ENCODE assay signal across 10 cellular contexts in genomic region chr3:71680588-71680987, GRCh38. TPM values are rescaled to one million over a fixed set of nuclear protein-coding genes. Genes with fewer than 3 reads are reported as not detected.
DNase-seq lines count a peak whose midpoint lies in the region; ATAC-seq and TF ChIP-seq lines count a peak whose summit lies in the region.
"Had no signal": no experiment of that assay in that cellular context is flagged by ENCODE, and none has a peak within 500 bp of the region (broad histone marks: within the 10 kb centered on the region; RNA-seq: fewer than 3 reads in every experiment).

No MANE protein-coding gene starts in this region.

- 48% methylated on average over 1 of the region's 1 CpG for WGBS in hepatocyte (ENCODE audit: low lambda C conversion rate, missing lambda C conversion rate)
- 28% methylated on average over 1 of the region's 1 CpG for WGBS in suprapubic skin

- H3K9me3 ChIP-seq in hepatocyte (ENCODE audit: low read depth) (no peaks in the 10 kb centered on the region), suprapubic skin (no peaks in the 10 kb centered on the region)

- peak overlapping the region; percentile 48 for H3K4me2 ChIP-seq in hepatocyte

- H4K20me1 ChIP-seq in hepatocyte (ENCODE audit: insufficient read depth, poor library complexity, severe bottlenecking): no peaks in the 10 kb centered on the region

- CTCF ChIA-PET in activated CD4-positive, alpha-beta memory T cell treated with anti-CD3 and anti-CD28 coated beads for 36 hours (lab: Charles Lee): interaction anchor here (0.7 to 1.7 kb wide), 9 partner anchors 9 to 1130 kb away, joined by 3 to 5 read pairs (median 4); no protein-coding TSS in a partner anchor

- POLR2A ChIA-PET in activated CD4-positive, alpha-beta memory T cell treated with anti-CD3 and anti-CD28 coated beads for 36 hours (lab: Charles Lee): no interaction called here

- H3K36me3 ChIP-seq in hepatocyte (replicated peaks; ENCODE audit: insufficient read depth, low read depth) (no peaks in the 10 kb centered on the region), suprapubic skin (no peaks in the 10 kb centered on the region)

- H2AFZ ChIP-seq in hepatocyte: no peak overlapping the region

- H3K9me3 Mint-ChIP-seq in HFFc6: no peaks in the 10 kb centered on the region
- no peaks in the 10 kb centered on the region for H3K9me3 Mint-ChIP-seq in activated CD4-positive, alpha-beta memory T cell treated with anti-CD3 and anti-CD28 coated beads for 36 hours

- TF ChIP-seq CTCF in HFFc6 (IDR thresholded peaks at IDR 0.05): no peak
- no peak for TF ChIP-seq CTCF in hepatocyte (IDR thresholded peaks at IDR 0.05; ENCODE audit: poor library complexity)
- TF ChIP-seq CTCF in suprapubic skin (IDR thresholded peaks at IDR 0.05): no peak

- no peak for TF ChIP-seq EP300 in suprapubic skin (IDR thresholded peaks at IDR 0.05)

- no peaks in the 10 kb centered on the region for H3K36me3 Mint-ChIP-seq in HFFc6 (ENCODE audit: low read depth)
- H3K36me3 Mint-ChIP-seq in activated CD4-positive, alpha-beta memory T cell treated with anti-CD3 and anti-CD28 coated beads for 36 hours: peaks cover 5% of the 10 kb centered on the region

- no peaks in the 10 kb centered on the region for H3K27me3 ChIP-seq in hepatocyte
- no peaks in the 10 kb centered on the region for H3K27me3 ChIP-seq in suprapubic skin

- H3K79me2 ChIP-seq in hepatocyte: no peaks in the 10 kb centered on the region

- H3K27me3 Mint-ChIP-seq in HFFc6 (ENCODE audit: insufficient read depth): no peaks in the 10 kb centered on the region
- H3K27me3 Mint-ChIP-seq in activated CD4-positive, alpha-beta memory T cell treated with anti-CD3 and anti-CD28 coated beads for 36 hours: no peaks in the 10 kb centered on the region

- H3K4me3 Mint-ChIP-seq in HFFc6: peak overlapping the region; percentile 81
- no peak overlapping the region for H3K4me3 Mint-ChIP-seq in activated CD4-positive, alpha-beta memory T cell treated with anti-CD3 and anti-CD28 coated beads for 36 hours

- H3K9me2 ChIP-seq in hepatocyte (replicated peaks; ENCODE audit: insufficient read depth): no peaks in the 10 kb centered on the region

- peak overlapping the region; percentile 39 for H3K27ac Mint-ChIP-seq in HFFc6
- no peak overlapping the region for H3K27ac Mint-ChIP-seq in activated CD4-positive, alpha-beta memory T cell treated with anti-CD3 and anti-CD28 coated beads for 36 hours

- DNase-seq in HFFc6 (peak; percentile 60), amniotic epithelial cell (ENCODE audit: low read depth) (peak; percentile 75), hepatocyte (ENCODE audit: low spot score) (peak; percentile 42), suprapubic skin (ENCODE audit: low spot score in 2 of 2) (no peak)
- no peak for DNase-seq in activated CD4-positive, alpha-beta memory T cell treated with anti-CD3 and anti-CD28 coated beads for 36 hours
- DNase-seq: MM.1S, NCI-H69 had no signal

- peaks cover 14% of the 10 kb centered on the region for H3K4me1 ChIP-seq in hepatocyte (ENCODE audit: insufficient read depth)
- peaks cover 44% of the 10 kb centered on the region for H3K4me1 ChIP-seq in suprapubic skin

- no peak for TF ChIP-seq POLR2A in suprapubic skin (IDR thresholded peaks at IDR 0.05)

- intact Hi-C loops in activated CD4-positive, alpha-beta memory T cell treated with anti-CD3 and anti-CD28 coated beads for 36 hours (cut with micrococcal nuclease): no loop called here

- no peak for ATAC-seq in HG03045 (IDR thresholded peaks at IDR 0.05; ENCODE audit: unreplicated experiment)
- ATAC-seq in GM18519 (IDR thresholded peaks at IDR 0.05; ENCODE audit: low FRiP score, unreplicated experiment): no peak
- no peak for ATAC-seq in GM21723 (IDR thresholded peaks at IDR 0.05; ENCODE audit: unreplicated experiment)

- H3K27ac ChIP-seq in hepatocyte: no peak overlapping the region
- H3K27ac ChIP-seq in suprapubic skin: peak overlapping the region; percentile 21

- H3K4me3 ChIP-seq in hepatocyte: no peak overlapping the region
- no peak overlapping the region for H3K4me3 ChIP-seq in suprapubic skin

- H3K4me1 Mint-ChIP-seq in HFFc6 (ENCODE audit: low read depth): peaks cover 39% of the 10 kb centered on the region
- H3K4me1 Mint-ChIP-seq in activated CD4-positive, alpha-beta memory T cell treated with anti-CD3 and anti-CD28 coated beads for 36 hours (ENCODE audit: low read depth): peaks cover 8% of the 10 kb centered on the region

RNA-seq across cellular contexts. Expression of gene EIF4E3, which starts 44.6 kb away (rescaled TPM):
- 1 to 10 TPM in 2 of 6 experiments, under 1 TPM in 4; 0.65 to 1.1 (median 0.94) TPM for total RNA-seq in HFFc6 (2021; fragmentation: NEBNext Ultra II Directional; extraction: Animal tissue kit (Norgen Biotek cat#: 25700))
- total RNA-seq in hepatocyte (4.1 and 5.4 TPM in 2 replicates), suprapubic skin (10 to 100 TPM; 12.7 to 23.5 (median 16.0) TPM)
- polyA plus RNA-seq in hepatocyte: 6.6 and 7.4 TPM in 2 replicates
- total RNA-seq in activated CD4-positive, alpha-beta memory T cell treated with anti-CD3 and anti-CD28 coated beads for 36 hours: 10 to 100 TPM; 36.7 to 37.6 TPM

Comparison
In these comparisons a context has a peak if more than half of its experiments do, and no peak if none do; other contexts are left out.
1. DNase-seq: peak in HFFc6 (single experiment), amniotic epithelial cell (single experiment) and hepatocyte (single experiment); none in suprapubic skin (0 of 2) and activated CD4-positive, alpha-beta memory T cell treated with anti-CD3 and anti-CD28 coated beads for 36 hours (single experiment).